Comparison of ENCODE assay signal across 9 cellular contexts in the genomic region with DNA sequence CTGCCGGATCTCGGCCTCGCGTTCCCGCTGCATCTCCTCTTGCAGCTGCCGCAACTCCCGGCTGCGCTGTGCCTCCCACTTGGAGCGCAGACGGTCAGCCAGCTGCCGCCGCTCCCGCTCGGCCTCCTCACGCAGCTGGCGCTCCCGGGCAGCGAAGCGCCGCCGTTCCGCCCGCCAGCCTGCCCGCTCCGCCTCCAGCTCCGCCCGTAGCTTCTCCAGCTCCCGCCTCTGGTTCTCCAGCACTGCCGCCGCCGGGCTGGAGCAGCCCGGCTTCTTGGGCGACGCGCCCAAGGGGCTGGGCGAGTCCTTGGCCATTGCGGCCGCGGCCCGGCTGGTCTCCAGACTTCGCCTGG. TPM values are rescaled to one million over a fixed set of nuclear protein-coding genes. Genes with fewer than 3 reads are reported as not detected.
DNase-seq lines count a peak whose midpoint lies in the region; ATAC-seq, FAIRE-seq and TF ChIP-seq lines count a peak whose summit lies in the region.
"Not testable (repeated sequence)": the region's sequence is repeated elsewhere in the genome, so short reads cannot be mapped to it uniquely, and the experiment has no call there.
"Had no signal": no experiment of that assay in that cellular context is flagged by ENCODE, and none has a peak within 500 bp of the region (broad histone marks: within the 10 kb centered on the region; RNA-seq: fewer than 3 reads in every experiment).

No MANE protein-coding gene starts in this region.

- SMC1A ChIA-PET in GM12878 (lab: Charles Lee; ENCODE audit: uncharacterized antibody, unreplicated experiment), result not testable (repeated sequence)

- CTCF ChIA-PET in GM12878 (lab: Yijun Ruan, JAX), result not testable (repeated sequence)

- TF ChIP-seq POLR2A in GM12878 (IDR thresholded peaks at IDR 0.05; ENCODE audit: low read depth, low read length), result not testable (repeated sequence)

- not testable (repeated sequence) for H2AFZ ChIP-seq in GM12878 (ENCODE audit: control insufficient read depth, low read depth, low read length)

- H4K20me1 ChIP-seq in GM12878 (ENCODE audit: control insufficient read depth, insufficient read depth), result not testable (repeated sequence)

- not testable (repeated sequence) for H3K36me3 ChIP-seq in GM12878 (ENCODE audit: control insufficient read depth in 2 of 2, insufficient read depth in 2 of 2, low read length in 1 of 2); pancreas

- not testable (repeated sequence) for H3K79me2 ChIP-seq in GM12878 (ENCODE audit: control insufficient read depth, insufficient read depth, low read length)

- not testable (repeated sequence) for H3K9me3 ChIP-seq in T-helper 17 cell (ENCODE audit: control insufficient read depth, low read length, poor library complexity, severe bottlenecking); GM12878 (replicated peaks; ENCODE audit: control insufficient read depth, insufficient read depth, low read length); pancreas

- not testable (repeated sequence) for H3K27ac ChIP-seq in GM12878 (ENCODE audit: control insufficient read depth, insufficient read depth); pancreas

- not testable (repeated sequence) for TF ChIP-seq CTCF in GM12878 (IDR thresholded peaks at IDR 0.05 in 2 of 3, conservative IDR thresholded peaks at IDR 0.05 in 1 of 3; ENCODE audit: control insufficient read depth in 2 of 3, extremely low read depth in 1 of 3, insufficient read depth in 1 of 3, low read depth in 3 of 3, low read length in 3 of 3); pancreas (IDR thresholded peaks at IDR 0.05)

- H3K4me3 Mint-ChIP-seq in T-helper 17 cell, result not testable (repeated sequence)

- TF ChIP-seq RAD21 in GM12878 (IDR thresholded peaks at IDR 0.05; ENCODE audit: insufficient read depth, low read depth, low read length), result not testable (repeated sequence)

- in situ Hi-C loops in GM12878 (cut with MboI), result not testable (repeated sequence)

- RAD21 ChIA-PET in GM12878 (lab: Charles Lee; ENCODE audit: unreplicated experiment), result not testable (repeated sequence)

- not testable (repeated sequence) for H3K4me3 ChIP-seq in GM12878, pancreas

- not testable (repeated sequence) for H3K27ac Mint-ChIP-seq in T-helper 17 cell

- not testable (repeated sequence) for H3K27me3 ChIP-seq in GM12878 (replicated peaks in 1 of 2; ENCODE audit: control insufficient read depth in 2 of 2, insufficient read depth in 2 of 2, low read length in 1 of 2); pancreas

- H3K4me2 ChIP-seq in GM12878 (ENCODE audit: control insufficient read depth, insufficient read depth), result not testable (repeated sequence)

- H3K4me1 Mint-ChIP-seq in T-helper 17 cell, result not testable (repeated sequence)

- FAIRE-seq in GM12878 (lab: Jason Lieb, UNC); pancreas (lab: Jason Lieb, UNC): not testable (repeated sequence)

- POLR2A ChIA-PET in GM12878 (lab: Charles Lee), result not testable (repeated sequence)

- TF ChIP-seq EP300 in GM12878 (IDR thresholded peaks at IDR 0.05; ENCODE audit: borderline replicate concordance in 1 of 2, control insufficient read depth in 1 of 2, low read depth in 2 of 2, low read length in 2 of 2), result not testable (repeated sequence)

- H3K4me1 ChIP-seq in GM12878 (ENCODE audit: control insufficient read depth, insufficient read depth, low read length); pancreas: not testable (repeated sequence)

- DNase-seq in T-helper 17 cell; GM12878 (ENCODE audit: low read depth, low spot score); left colon; pancreas: not testable (repeated sequence)

- not testable (repeated sequence) for H3K9ac ChIP-seq in GM12878 (ENCODE audit: control insufficient read depth, insufficient read depth, low read length)

- intact Hi-C loops in GM12878 (cut with micrococcal nuclease; ENCODE audit: unreplicated experiment); left colon (cut with DNase I, micrococcal nuclease); pancreas (cut with DNase I): not testable (repeated sequence)

- WGBS in GM12878 (ENCODE audit: insufficient coverage, insufficient replicate concordance, low lambda C conversion rate, missing lambda C conversion rate), result no CpG with 5 or more reads among the region's 41 CpGs
- WGBS in pancreas, 2 donors, result no CpG with 5 or more reads among the region's 41 CpGs

- not testable (repeated sequence) for BruUV-seq in GM12878 (replicated peaks; lab: Mats Ljungman, UMichigan)

- peak; percentile 34 for ATAC-seq in GM18498 (IDR thresholded peaks at IDR 0.05; ENCODE audit: unreplicated experiment)
- peak; percentile 38 for ATAC-seq in GM19455 (IDR thresholded peaks at IDR 0.05; ENCODE audit: unreplicated experiment)
- peak; percentile 14 for ATAC-seq in GM21786 (IDR thresholded peaks at IDR 0.05; ENCODE audit: unreplicated experiment)
- ATAC-seq in HG03175 (IDR thresholded peaks at IDR 0.05; ENCODE audit: unreplicated experiment), result peak; percentile 34
- peak; percentile 31 for ATAC-seq in T-helper 17 cell
- ATAC-seq in GM12878, result peak; percentile 56
- ATAC-seq in left colon, result peak; percentile 74
- ATAC-seq in pancreas, result peak; percentile 71 to 85 (median 76)

- not testable (repeated sequence) for H3K27me3 Mint-ChIP-seq in T-helper 17 cell

- H3K36me3 Mint-ChIP-seq in T-helper 17 cell (ENCODE audit: low read depth), result not testable (repeated sequence)

RNA-seq across cellular contexts. Expression of gene RIMBP3C, which starts 0.6 kb away (rescaled TPM):
- total RNA-seq in T-helper 17 cell (1 to 10 TPM in 1 of 2 donors, under 1 TPM in 1; 0.34 to 1.2 TPM), GM12878 (2014; rRNA removed) (0.11 TPM in 2 replicates), GM12878 (2014; rRNA removed; fragmentation: Illumina TruSeq; extraction: Trizol) (not detected in 2 replicates), GM12878 (2021) (0.23 and 0.24 TPM in 2 replicates), left colon (under 1 TPM in 1 of 2 donors, not detected in 1; 0.28 TPM), pancreas (under 1 TPM in 5 of 6 donors, not detected in 1; 0.09 to 0.47 (median 0.19) TPM)
- total RNA-seq in GM12878 (2013; cell fraction: nucleolus; rRNA removed), result 0.29 and 0.42 TPM in 2 replicates
- not detected for polyA plus RNA-seq in GM12878 (2011; ENCODE audit: low read depth)
- polyA plus RNA-seq in GM12878 (2011; rRNA removed) (0.03 TPM in 1 of 2 replicates, not detected in the other), GM12878 (2014; fragmentation: Illumina TruSeq; extraction: Trizol) (0.03 and 0.05 TPM in 2 replicates), GM12878 (2014; fragmentation: Nextera tagmentation; extraction: Ambion mirVana) (not detected), GM12878 (2014; rRNA removed) (0.01 TPM in 1 of 2 replicates, not detected in the other), GM12878 (2016; fragmentation: Nextera tagmentation; extraction: Ambion mirVana) (under 1 TPM; 0.04 to 0.14 TPM), pancreas (under 1 TPM in 1 of 2 donors, not detected in 1; 0.12 TPM)
- polyA plus RNA-seq in GM12878 (2011; cell fraction: cytosol; rRNA removed), result 0.01 and 0.03 TPM in 2 replicates
- polyA plus RNA-seq in GM12878 (2011; cell fraction: nucleus; rRNA removed), result 0.03 and 0.10 TPM in 2 replicates
- 0.10 TPM in 1 of 2 replicates, not detected in the other for polyA plus RNA-seq in GM12878 (2012)
- 0.05 TPM in 1 of 2 replicates, not detected in the other for polyA minus RNA-seq in GM12878 (2011; rRNA and poly(A)+ RNA removed)
- polyA minus RNA-seq in GM12878 (2011; cell fraction: cytosol; rRNA and poly(A)+ RNA removed), result 0.27 TPM in 1 of 2 replicates, not detected in the other
- 0.67 and 0.73 TPM in 2 replicates for polyA minus RNA-seq in GM12878 (2011; cell fraction: nucleus; rRNA and poly(A)+ RNA removed)
- polyA plus RNA-seq: urinary bladder had no signal

RNA-seq across cellular contexts. Expression of gene UBE2L3, which starts 16.9 kb away (rescaled TPM):
- total RNA-seq in T-helper 17 cell, result 10 to 100 TPM; 25.7 to 30.4 TPM
- total RNA-seq in GM12878 (2013; cell fraction: nucleolus; rRNA removed), result 21.7 and 22.1 TPM in 2 replicates
- 55.7 and 59.2 TPM in 2 replicates for total RNA-seq in GM12878 (2014; rRNA removed)
- 80.2 and 85.4 TPM in 2 replicates for total RNA-seq in GM12878 (2014; rRNA removed; fragmentation: Illumina TruSeq; extraction: Trizol)
- 52.2 and 56.3 TPM in 2 replicates for total RNA-seq in GM12878 (2021)
- polyA plus RNA-seq in GM12878 (2011; ENCODE audit: low read depth), result 30.1 TPM
- 58.8 and 62.1 TPM in 2 replicates for polyA plus RNA-seq in GM12878 (2011; rRNA removed)
- 37.8 and 46.6 TPM in 2 replicates for polyA plus RNA-seq in GM12878 (2011; cell fraction: cytosol; rRNA removed)
- 18.3 and 22.8 TPM in 2 replicates for polyA plus RNA-seq in GM12878 (2011; cell fraction: nucleus; rRNA removed)
- polyA plus RNA-seq in GM12878 (2012), result 43.4 and 52.4 TPM in 2 replicates
- 141 and 156 TPM in 2 replicates for polyA plus RNA-seq in GM12878 (2014; fragmentation: Illumina TruSeq; extraction: Trizol)
- 100 to 1,000 TPM; 149 to 168 TPM for polyA plus RNA-seq in GM12878 (2014; fragmentation: Nextera tagmentation; extraction: Ambion mirVana)
- polyA plus RNA-seq in GM12878 (2014; rRNA removed), result 68.6 and 73.3 TPM in 2 replicates
- 100 to 1,000 TPM; 141 to 148 TPM for polyA plus RNA-seq in GM12878 (2016; fragmentation: Nextera tagmentation; extraction: Ambion mirVana)
- polyA minus RNA-seq in GM12878 (2011; rRNA and poly(A)+ RNA removed), result 24.4 and 30.7 TPM in 2 replicates
- 12.3 and 15.4 TPM in 2 replicates for polyA minus RNA-seq in GM12878 (2011; cell fraction: cytosol; rRNA and poly(A)+ RNA removed)
- polyA minus RNA-seq in GM12878 (2011; cell fraction: nucleus; rRNA and poly(A)+ RNA removed), result 6.2 and 11.0 TPM in 2 replicates
- 10 to 100 TPM; 51.5 to 59.6 TPM for total RNA-seq in left colon
- 10 to 100 TPM; 10.9 to 23.5 (median 14.8) TPM for total RNA-seq in pancreas
- polyA plus RNA-seq in pancreas, result 10 to 100 TPM; 22.6 to 24.5 TPM

Comparison
In these comparisons a context has a peak if more than half of its experiments do, and no peak if none do; other contexts are left out.
1. ATAC-seq: peak in every context shown above with its lines; median percentile 76 in pancreas; 74 in left colon; 56 in GM12878; 38 in GM19455; 34 in GM18498; 34 in HG03175; 31 in T-helper 17 cell; 14 in GM21786.